11 cellular contexts compared by ENCODE assay signal in the genomic region with DNA sequence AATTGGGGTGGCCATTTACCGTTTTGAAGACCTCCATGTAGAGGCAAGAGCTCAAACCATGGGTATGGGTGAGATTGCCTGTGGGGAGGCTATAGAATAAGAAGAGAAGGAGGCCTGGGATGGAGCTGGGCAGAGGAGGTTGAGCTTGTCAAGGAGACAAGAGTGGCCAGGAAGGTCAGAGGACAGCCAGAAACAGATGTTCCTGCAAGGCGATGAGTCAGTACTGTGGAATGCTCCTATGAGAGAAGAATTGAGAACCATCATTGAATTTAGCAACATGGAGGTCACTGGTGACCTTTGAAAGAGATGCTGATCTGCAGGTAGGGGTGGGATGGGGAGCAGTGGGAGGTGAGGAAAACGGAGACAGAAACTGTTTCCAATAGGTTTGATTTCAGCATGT. TPM values are rescaled to one million over a fixed set of nuclear protein-coding genes. Genes with fewer than 3 reads are reported as not detected.
DNase-seq lines count a peak whose midpoint lies in the region; ATAC-seq, FAIRE-seq and TF ChIP-seq lines count a peak whose summit lies in the region.
"Had no signal": no experiment of that assay in that cellular context is flagged by ENCODE, and none has a peak within 500 bp of the region (broad histone marks: within the 10 kb centered on the region; RNA-seq: fewer than 3 reads in every experiment).

No MANE protein-coding gene starts in this region.

- intact Hi-C loops in GM12878 (cut with micrococcal nuclease; ENCODE audit: unreplicated experiment), result no loop called here
- intact Hi-C loops in mucosa of descending colon (cut with DNase I, micrococcal nuclease), result no loop called here

- peak overlapping the region; percentile 17; the same call in 1 of the 2 replicates for H3K4me2 ChIP-seq in GM12878 (ENCODE audit: control insufficient read depth, insufficient read depth)

- 100% methylated on average over 3 of the region's 3 CpGs for WGBS in GM12878 (ENCODE audit: insufficient coverage, insufficient replicate concordance, low lambda C conversion rate, missing lambda C conversion rate)
- 80% methylated on average over 3 of the region's 3 CpGs for WGBS in liver

- peak overlapping the region; percentile 22; the same call in 1 of the 2 replicates for H3K27ac ChIP-seq in HUES6 (ENCODE audit: low read depth, low read length)
- no peak overlapping the region for H3K27ac ChIP-seq in GM12878 (ENCODE audit: control insufficient read depth, insufficient read depth)
- H3K27ac ChIP-seq in liver (ENCODE audit: low read depth in 1 of 2, low read length in 2 of 2), result no peak overlapping the region
- H3K27ac ChIP-seq: SK-N-MC had no signal

- no peak for FAIRE-seq in GM12878 (lab: Jason Lieb, UNC)

- ATAC-seq in GM12878 (no peak), mucosa of descending colon (no peak)

- RAD21 ChIA-PET in GM12878 (lab: Charles Lee; ENCODE audit: unreplicated experiment), result interaction anchor here (0.6 to 5.1 kb wide), 3 partner anchors 16 to 47 kb away, joined by 3 to 42 read pairs (median 6); no protein-coding TSS in a partner anchor

- DNase-seq in BE2C (peak; percentile 32), GM12878 (ENCODE audit: low read depth, low spot score) (no peak), activated T-cell treated with anti-CD3 and anti-CD28 coated beads for 4 hours (no peak), cortex of kidney (lab: John Stamatoyannopoulos, UW) (no peak), mucosa of descending colon (no peak)
- DNase-seq in activated CD8-positive, alpha-beta memory T cell treated with anti-CD3 and anti-CD28 coated beads, Interleukin-2, amount 50 U/mL, for 48 hours, result no peak
- DNase-seq: activated CD8-positive, alpha-beta memory T cell treated with anti-CD3 and anti-CD28 coated beads, Interleukin-2, amount 50 U/mL, for 4 hours; DMS79 had no signal

- peaks cover 79% of the 10 kb centered on the region for H3K79me2 ChIP-seq in GM12878 (ENCODE audit: control insufficient read depth, insufficient read depth, low read length)

- H3K4me3 ChIP-seq in BE2C (ENCODE audit: low read depth, low read length), result no peak overlapping the region
- peak overlapping the region; percentile 97; the same call in 1 of the 2 replicates for H3K4me3 ChIP-seq in HUES6 (ENCODE audit: low read depth, low read length)
- H3K4me3 ChIP-seq in GM12878, result peak overlapping the region; percentile 15; the same call in 1 of the 2 replicates
- H3K4me3 ChIP-seq in liver (ENCODE audit: low read depth in 1 of 3, low read length in 3 of 3), result no peak overlapping the region
- no peak overlapping the region for H3K4me3 ChIP-seq in mucosa of descending colon
- H3K4me3 ChIP-seq: SK-N-MC had no signal

- SMC1A ChIA-PET in GM12878 (lab: Charles Lee; ENCODE audit: uncharacterized antibody, unreplicated experiment), result interaction anchor here (0.7 to 4.7 kb wide), 6 partner anchors 12 to 160 kb away, joined by 3 to 29 read pairs (median 4); no protein-coding TSS in a partner anchor

- CTCF ChIA-PET in GM12878 (lab: Yijun Ruan, JAX), result interaction anchor here (0.9 to 3.2 kb wide), 8 partner anchors 15 to 157 kb away, joined by 3 to 27 read pairs (median 9); no protein-coding TSS in a partner anchor

- no peaks in the 10 kb centered on the region for H3K9me3 ChIP-seq in BE2C
- H3K9me3 ChIP-seq in HUES6 (ENCODE audit: control insufficient read depth, insufficient read depth, low read depth, low read length), result no peaks in the 10 kb centered on the region
- H3K9me3 ChIP-seq in GM12878 (replicated peaks; ENCODE audit: control insufficient read depth, insufficient read depth, low read length), result no peaks in the 10 kb centered on the region
- H3K9me3 ChIP-seq in liver (ENCODE audit: control insufficient read depth in 4 of 4, low read length in 3 of 4), result no peaks in the 10 kb centered on the region
- H3K9me3 ChIP-seq in mucosa of descending colon, result no peaks in the 10 kb centered on the region

- POLR2A ChIA-PET in GM12878 (lab: Charles Lee), result interaction anchor here (0.5 to 5.7 kb wide), 3 partner anchors 14 to 704 kb away, joined by 4 to 30 read pairs (median 7); no protein-coding TSS in a partner anchor

- peaks cover 5% of the 10 kb centered on the region; the same call in 1 of the 2 replicates for H3K36me3 ChIP-seq in BE2C
- no peaks in the 10 kb centered on the region for H3K36me3 ChIP-seq in HUES6 (ENCODE audit: control insufficient read depth, insufficient read depth, low read length)
- H3K36me3 ChIP-seq in GM12878 (ENCODE audit: control insufficient read depth in 2 of 2, insufficient read depth in 2 of 2, low read length in 1 of 2), result no peaks in the 10 kb centered on the region
- H3K36me3 ChIP-seq in liver (ENCODE audit: control insufficient read depth in 4 of 4, insufficient read depth in 3 of 4, low read depth in 1 of 4, low read length in 3 of 4), result no peaks in the 10 kb centered on the region
- H3K36me3 ChIP-seq in mucosa of descending colon (ENCODE audit: low read depth), result no peaks in the 10 kb centered on the region

- H3K27me3 ChIP-seq in BE2C, result no peaks in the 10 kb centered on the region
- no peaks in the 10 kb centered on the region for H3K27me3 ChIP-seq in HUES6 (ENCODE audit: control insufficient read depth, insufficient read depth, low read length)
- H3K27me3 ChIP-seq in GM12878 (replicated peaks in 1 of 2; ENCODE audit: control insufficient read depth in 2 of 2, insufficient read depth in 2 of 2, low read length in 1 of 2), result no peaks in the 10 kb centered on the region
- no peaks in the 10 kb centered on the region for H3K27me3 ChIP-seq in liver (ENCODE audit: control insufficient read depth in 4 of 4, insufficient read depth in 4 of 4, low read length in 3 of 4)

- no peak for TF ChIP-seq POLR2A in GM12878 (IDR thresholded peaks at IDR 0.05; ENCODE audit: low read depth, low read length)

- no peak for TF ChIP-seq CTCF in BE2C (IDR thresholded peaks at IDR 0.05; ENCODE audit: low read depth, low read length)
- no peak for TF ChIP-seq CTCF in GM12878 (IDR thresholded peaks at IDR 0.05 in 2 of 3, conservative IDR thresholded peaks at IDR 0.05 in 1 of 3; ENCODE audit: control insufficient read depth in 2 of 3, extremely low read depth in 1 of 3, insufficient read depth in 1 of 3, low read depth in 3 of 3, low read length in 3 of 3)
- no peak for TF ChIP-seq CTCF in liver (IDR thresholded peaks at IDR 0.05; ENCODE audit: low read depth, low read length, missing input control)
- TF ChIP-seq CTCF in mucosa of descending colon (IDR thresholded peaks at IDR 0.05), result no peak

- TF ChIP-seq RAD21 in GM12878 (IDR thresholded peaks at IDR 0.05; ENCODE audit: insufficient read depth, low read depth, low read length), result no peak
- no peak for TF ChIP-seq RAD21 in liver (IDR thresholded peaks at IDR 0.05)

- H4K20me1 ChIP-seq in GM12878 (ENCODE audit: control insufficient read depth, insufficient read depth), result no peaks in the 10 kb centered on the region

- TF ChIP-seq EP300 in GM12878 (IDR thresholded peaks at IDR 0.05; ENCODE audit: borderline replicate concordance in 1 of 2, control insufficient read depth in 1 of 2, low read depth in 2 of 2, low read length in 2 of 2), result no peak

- in situ Hi-C loops in GM12878 (cut with MboI), result no loop called here

- no TSS peak for BruUV-seq in GM12878 (replicated peaks; lab: Mats Ljungman, UMichigan)

- no peak overlapping the region for H2AFZ ChIP-seq in GM12878 (ENCODE audit: control insufficient read depth, low read depth, low read length)

- H3K4me1 ChIP-seq in BE2C (peaks cover 28% of the 10 kb centered on the region), HUES6 (ENCODE audit: control insufficient read depth, insufficient read depth, low read length) (peaks cover 67% of the 10 kb centered on the region), GM12878 (ENCODE audit: control insufficient read depth, insufficient read depth, low read length) (peaks cover 6% of the 10 kb centered on the region), liver (ENCODE audit: control insufficient read depth in 4 of 4, insufficient read depth in 4 of 4, low read length in 3 of 4) (peaks cover 4 to 54% (median 42%) of the 10 kb centered on the region in 4 donors), mucosa of descending colon (ENCODE audit: low read depth) (peaks cover 27% of the 10 kb centered on the region)

- peak overlapping the region; percentile 10 for H3K9ac ChIP-seq in HUES6 (ENCODE audit: low read length)
- no peak overlapping the region for H3K9ac ChIP-seq in GM12878 (ENCODE audit: control insufficient read depth, insufficient read depth, low read length)
- no peak overlapping the region for H3K9ac ChIP-seq in liver (ENCODE audit: low read depth in 1 of 2, low read length in 2 of 2)

TF ChIP-seq in liver, 16 proteins besides CTCF, POLR2A, EP300 and RAD21 (continues in another document):
- TF ChIP-seq RXRA (IDR thresholded peaks at IDR 0.05) (no peak), NR2F2 (IDR thresholded peaks at IDR 0.05) (peak; percentile 49), HNF4G (IDR thresholded peaks at IDR 0.05) (no peak), SP1 (IDR thresholded peaks at IDR 0.05) (no peak), EGR1 (IDR thresholded peaks at IDR 0.05; ENCODE audit: low read depth in 2 of 2) (no peak), TAF1 (conservative IDR thresholded peaks at IDR 0.05) (no peak)
- TF ChIP-seq, protein P1, sequence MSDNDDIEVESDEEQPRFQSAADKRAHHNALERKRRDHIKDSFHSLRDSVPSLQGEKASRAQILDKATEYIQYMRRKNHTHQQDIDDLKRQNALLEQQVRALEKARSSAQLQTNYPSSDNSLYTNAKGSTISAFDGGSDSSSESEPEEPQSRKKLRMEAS (IDR thresholded peaks at IDR 0.05), result no peak

RNA-seq across cellular contexts. Expression of a gene that starts 3.5 kb away (rescaled TPM):
- polyA plus RNA-seq in BE2C (2012; ENCODE audit: insufficient read depth, insufficient read length, low read depth), result 49.1 TPM
- 65.0 and 68.1 TPM in 2 replicates for total RNA-seq in GM12878 (2013; cell fraction: nucleolus; rRNA removed)
- 62.6 and 73.2 TPM in 2 replicates for total RNA-seq in GM12878 (2014; rRNA removed)
- 78.9 and 83.9 TPM in 2 replicates for total RNA-seq in GM12878 (2014; rRNA removed; fragmentation: Illumina TruSeq; extraction: Trizol)
- total RNA-seq in GM12878 (2021), result 70.1 and 81.5 TPM in 2 replicates
- polyA plus RNA-seq in GM12878 (2011; ENCODE audit: low read depth), result 15.8 TPM
- 50.3 and 60.0 TPM in 2 replicates for polyA plus RNA-seq in GM12878 (2011; rRNA removed)
- 32.5 and 34.1 TPM in 2 replicates for polyA plus RNA-seq in GM12878 (2011; cell fraction: cytosol; rRNA removed)
- polyA plus RNA-seq in GM12878 (2011; cell fraction: nucleus; rRNA removed), result 13.5 and 22.8 TPM in 2 replicates
- polyA plus RNA-seq in GM12878 (2012), result 23.6 and 24.0 TPM in 2 replicates
- polyA plus RNA-seq in GM12878 (2014; fragmentation: Illumina TruSeq; extraction: Trizol), result 54.6 and 70.9 TPM in 2 replicates
- 10 to 100 TPM; 15.6 to 24.0 TPM for polyA plus RNA-seq in GM12878 (2014; fragmentation: Nextera tagmentation; extraction: Ambion mirVana)
- 44.3 and 53.1 TPM in 2 replicates for polyA plus RNA-seq in GM12878 (2014; rRNA removed)
- polyA plus RNA-seq in GM12878 (2016; fragmentation: Nextera tagmentation; extraction: Ambion mirVana), result 10 to 100 TPM; 58.8 to 73.6 TPM
- polyA minus RNA-seq in GM12878 (2011; rRNA and poly(A)+ RNA removed), result 89.6 and 154 TPM in 2 replicates
- polyA minus RNA-seq in GM12878 (2011; cell fraction: cytosol; rRNA and poly(A)+ RNA removed), result 27.4 and 46.4 TPM in 2 replicates
- polyA minus RNA-seq in GM12878 (2011; cell fraction: nucleus; rRNA and poly(A)+ RNA removed), result 20.6 and 49.3 TPM in 2 replicates
- 10 to 100 TPM; 61.1 to 66.6 TPM for total RNA-seq in liver
- 10 to 100 TPM; 22.2 to 25.5 TPM for polyA plus RNA-seq in liver
- total RNA-seq in mucosa of descending colon, result 100 to 1,000 TPM in 1 of 3 donors, 10 to 100 TPM in 2; 77.2 to 108 (median 93.0) TPM

Comparison
In these comparisons a context has a peak if more than half of its experiments do, and no peak if none do; other contexts are left out.
1. H3K4me3 ChIP-seq: peak in HUES6 (single experiment) and GM12878 (single experiment); none in BE2C (single experiment), liver (0 of 3) and mucosa of descending colon (single experiment).